ENCODE assay signal across 22 cellular contexts in genomic region chr20:44157061-44157460, GRCh38. TPM values are rescaled to one million over a fixed set of nuclear protein-coding genes. Genes with fewer than 3 reads are reported as not detected.
"Had no signal": no experiment of that assay in that cellular context is flagged by ENCODE, and none has a peak within 500 bp of the region (broad histone marks: within the 10 kb centered on the region; RNA-seq: fewer than 3 reads in every experiment).

No MANE protein-coding gene starts in this region.

- H3K27me3 ChIP-seq: brain microvascular endothelial cell, SJCRH30 had no signal

- ATAC-seq: left lung had no signal

- H3K4me1 Mint-ChIP-seq: activated B cell treated with CpG ODN at 0.5 μM for 24 hours had no signal

- H3K4me1 ChIP-seq: prostate gland, SJCRH30 had no signal

- H3K36me3 ChIP-seq: brain microvascular endothelial cell, left lung, prostate gland had no signal

- H3K9me3 ChIP-seq: left lung, prostate gland, SJCRH30 had no signal

- H3K4me3 ChIP-seq: left lung, prostate gland, SJCRH30 had no signal

- DNase-seq: activated B cell treated with CpG ODN at 0.5 μM for 24 hours; activated CD4-positive, alpha-beta T cell treated with anti-CD3 and anti-CD28 coated beads for 48 hours; activated CD8-positive, alpha-beta memory T cell treated with anti-CD3 and anti-CD28 coated beads for 24 hours; activated naive CD8-positive, alpha-beta T cell treated with anti-CD3 and anti-CD28 coated beads for 36 hours; amygdala; brain microvascular endothelial cell; cerebellar nuclear complex; dermis blood vessel endothelial cell; erythroblast; hippocampal formation; kidney; left lung; mesendoderm; SJCRH30; stimulated activated CD4-positive, alpha-beta T cell treated with anti-CD3 and anti-CD28 coated beads, Interleukin-4, amount 100 ng/mL, for 24 hours; stimulated activated naive CD4-positive, alpha-beta T cell; substantia nigra; SW 1271 had no signal

- H3K36me3 Mint-ChIP-seq: activated naive CD8-positive, alpha-beta T cell treated with anti-CD3 and anti-CD28 coated beads for 36 hours had no signal

- H3K9me3 Mint-ChIP-seq: activated B cell treated with CpG ODN at 0.5 μM for 24 hours; activated naive CD8-positive, alpha-beta T cell treated with anti-CD3 and anti-CD28 coated beads for 36 hours had no signal

- H3K27ac Mint-ChIP-seq: activated B cell treated with CpG ODN at 0.5 μM for 24 hours; activated naive CD8-positive, alpha-beta T cell treated with anti-CD3 and anti-CD28 coated beads for 36 hours; type B pancreatic cell had no signal

- H3K27ac ChIP-seq: brain microvascular endothelial cell, left lung, prostate gland, SJCRH30 had no signal

- H3K4me3 Mint-ChIP-seq: activated B cell treated with CpG ODN at 0.5 μM for 24 hours; activated naive CD8-positive, alpha-beta T cell treated with anti-CD3 and anti-CD28 coated beads for 36 hours; type B pancreatic cell had no signal

RNA-seq across cellular contexts. Expression of gene JPH2, which starts 29.9 kb away (rescaled TPM):
- total RNA-seq: activated B cell treated with CpG ODN at 0.5 μM for 24 hours; T-helper 2 cell treated with Interferon-gamma antibody and Interleukin-4, amounts not matched to agents 100 ng/mL and 5 ng/mL, for 36 hours had no signal
- polyA plus RNA-seq: neural cell had no signal
